In genomic region chr9:12813960-12814876, GRCh38 we compare ENCODE assay signal across 8 cellular contexts. TPM values are rescaled to one million over a fixed set of nuclear protein-coding genes. Genes with fewer than 3 reads are reported as not detected.
DNase-seq lines count a peak whose midpoint lies in the region; ATAC-seq lines count a peak whose summit lies in the region.

No MANE protein-coding gene starts in this region.

- H3K27ac ChIP-seq in ACC112 (ENCODE audit: low read depth, low read length): peak overlapping the region; percentile 99
- H3K27ac ChIP-seq in mesodermal cell (ENCODE audit: low read depth, low read length, severe bottlenecking): peak overlapping the region; percentile 91

- DNase-seq in NCI-H774 (lab: John Stamatoyannopoulos, UW) (peak; percentile 90), dermis blood vessel endothelial cell (peak; percentile 98)

- H3K4me1 ChIP-seq in ACC112 (ENCODE audit: control insufficient read depth, insufficient read depth, low read length, unreplicated experiment) (peaks cover 76% of the 10 kb centered on the region), mesodermal cell (ENCODE audit: control insufficient read depth, insufficient read depth, low read length, poor library complexity, severe bottlenecking) (peaks cover 17% of the 10 kb centered on the region)

- H3K9me3 ChIP-seq in mesodermal cell (ENCODE audit: control insufficient read depth, low read length): no peaks in the 10 kb centered on the region

- 100% methylated on average over 2 of the region's 6 CpGs; no CpG with 5 or more reads in 1 of the 2 experiments for WGBS in mesodermal cell (ENCODE audit: insufficient coverage in 2 of 2), 2 experiments

- peaks cover 47% of the 10 kb centered on the region for H3K79me2 ChIP-seq in ACC112 (ENCODE audit: control insufficient read depth, insufficient read depth, low read length, unreplicated experiment)

- peak overlapping the region; percentile 28 for H2AFZ ChIP-seq in ACC112 (ENCODE audit: low read length, unreplicated experiment)

- no peaks in the 10 kb centered on the region for H3K27me3 ChIP-seq in ACC112 (ENCODE audit: insufficient read depth, low read length)

- peak overlapping the region; percentile 68 for H3K4me3 ChIP-seq in ACC112 (ENCODE audit: low read depth, low read length)
- H3K4me3 ChIP-seq in mesodermal cell (ENCODE audit: extremely low read depth, insufficient read depth, low read length, poor library complexity, severe bottlenecking): no peak overlapping the region

- ATAC-seq in HG02798 (IDR thresholded peaks at IDR 0.05; ENCODE audit: poor library complexity, unreplicated experiment) (peak; percentile 47), GM19328 (IDR thresholded peaks at IDR 0.05; ENCODE audit: unreplicated experiment) (no peak), HG02588 (IDR thresholded peaks at IDR 0.05; ENCODE audit: unreplicated experiment) (no peak), GM19324 (IDR thresholded peaks at IDR 0.05; ENCODE audit: low FRiP score, unreplicated experiment) (no peak)

- H3K36me3 ChIP-seq in ACC112 (ENCODE audit: insufficient read depth, low read length) (peaks cover 6% of the 10 kb centered on the region; the same call in 1 of the 2 replicates), mesodermal cell (ENCODE audit: control insufficient read depth, insufficient read depth, low read length) (no peaks in the 10 kb centered on the region)

RNA-seq across cellular contexts. Expression of gene LURAP1L, which starts 39.4 kb away (rescaled TPM):
- total RNA-seq in dermis blood vessel endothelial cell: 1.1 and 2.7 TPM in 2 replicates
- 7.1 TPM for polyA plus RNA-seq in mesodermal cell (2013, experiment 1 of 2)
- 6.8 TPM for polyA plus RNA-seq in mesodermal cell (2013, experiment 2 of 2)
